1 cellular context compared by ENCODE assay signal in genomic region chr14:76953196-76953945, GRCh38.
A peak's percentile ranks its signal among the peaks of the same experiment; 100 is the strongest.
TF ChIP-seq lines count a peak whose summit lies in the region.

No MANE protein-coding gene starts in this region.

TF ChIP-seq in HepG2, 621 proteins besides CTCF, POLR2A, EP300 and RAD21 (continued from another document and continues in another):
- TF ChIP-seq ZNF800 (CRISPR knock-in tag; IDR thresholded peaks at IDR 0.05) (no peak), SETDB1 (CRISPR knock-in tag; IDR thresholded peaks at IDR 0.05; ENCODE audit: borderline replicate concordance) (no peak), MED13 (CRISPR knock-in tag; IDR thresholded peaks at IDR 0.05) (no peak), ZNF891 (CRISPR knock-in tag; IDR thresholded peaks at IDR 0.05) (0 out of 2 replicates have a peak, but pooled peaks have one; percentile 37), IRF2 (CRISPR knock-in tag; IDR thresholded peaks at IDR 0.05) (peak; percentile 100), ATF7 (IDR thresholded peaks at IDR 0.05) (no peak), ATF7 (CRISPR knock-in tag; IDR thresholded peaks at IDR 0.05) (no peak), TFDP1 (CRISPR knock-in tag; IDR thresholded peaks at IDR 0.05; ENCODE audit: borderline replicate concordance) (peak; percentile 36; the same call in 1 of the 2 replicates), TFAP4 (IDR thresholded peaks at IDR 0.05; ENCODE audit: borderline replicate concordance, low read depth) (no peak), PATZ1 (CRISPR knock-in tag; IDR thresholded peaks at IDR 0.05) (no peak; the same call in 1 of the 2 replicates), NBN (conservative IDR thresholded peaks at IDR 0.05) (no peak), GZF1 (CRISPR knock-in tag; IDR thresholded peaks at IDR 0.05) (no peak), SIX4 (CRISPR knock-in tag; IDR thresholded peaks at IDR 0.05) (no peak), BCL6 (CRISPR knock-in tag; IDR thresholded peaks at IDR 0.05) (0 out of 2 replicates have a peak, but pooled peaks have one; percentile 27), NFYC (CRISPR knock-in tag; IDR thresholded peaks at IDR 0.05) (no peak), ZNF691 (CRISPR knock-in tag; IDR thresholded peaks at IDR 0.05; ENCODE audit: borderline replicate concordance, low read depth) (no peak), NCOA5 (CRISPR knock-in tag; IDR thresholded peaks at IDR 0.05) (no peak), ZNF709 (CRISPR knock-in tag; IDR thresholded peaks at IDR 0.05) (no peak), RBFOX2 (IDR thresholded peaks at IDR 0.05; ENCODE audit: low read depth, low read length) (peak; percentile 53; the same call in 1 of the 2 replicates), ZBTB7B (CRISPR knock-in tag; IDR thresholded peaks at IDR 0.05) (no peak), GATA4 (IDR thresholded peaks at IDR 0.05; ENCODE audit: borderline replicate concordance, low read depth) (no peak), RNF219 (CRISPR knock-in tag; IDR thresholded peaks at IDR 0.05) (no peak), DR1 (CRISPR knock-in tag; IDR thresholded peaks at IDR 0.05) (no peak), HDAC2 (CRISPR knock-in tag; IDR thresholded peaks at IDR 0.05) (no peak), BCL3 (CRISPR knock-in tag; IDR thresholded peaks at IDR 0.05) (no peak), SP5 (CRISPR knock-in tag; IDR thresholded peaks at IDR 0.05; ENCODE audit: borderline replicate concordance, low read depth) (peak; percentile 44; the same call in 1 of the 2 replicates), SNRNP70 (IDR thresholded peaks at IDR 0.05; ENCODE audit: low read depth, low read length) (no peak), ZNF768 (CRISPR knock-in tag; IDR thresholded peaks at IDR 0.05) (no peak; the same call in 1 of the 2 replicates), FOSL1 (CRISPR knock-in tag; IDR thresholded peaks at IDR 0.05; ENCODE audit: borderline replicate concordance) (no peak)
- TF ChIP-seq, protein P1, sequence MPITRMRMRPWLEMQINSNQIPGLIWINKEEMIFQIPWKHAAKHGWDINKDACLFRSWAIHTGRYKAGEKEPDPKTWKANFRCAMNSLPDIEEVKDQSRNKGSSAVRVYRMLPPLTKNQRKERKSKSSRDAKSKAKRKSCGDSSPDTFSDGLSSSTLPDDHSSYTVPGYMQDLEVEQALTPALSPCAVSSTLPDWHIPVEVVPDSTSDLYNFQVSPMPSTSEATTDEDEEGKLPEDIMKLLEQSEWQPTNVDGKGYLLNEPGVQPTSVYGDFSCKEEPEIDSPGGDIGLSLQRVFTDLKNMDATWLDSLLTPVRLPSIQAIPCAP (CRISPR knock-in tag; IDR thresholded peaks at IDR 0.05; ENCODE audit: low read depth), result peak; percentile 100
- TF ChIP-seq, protein P2, sequence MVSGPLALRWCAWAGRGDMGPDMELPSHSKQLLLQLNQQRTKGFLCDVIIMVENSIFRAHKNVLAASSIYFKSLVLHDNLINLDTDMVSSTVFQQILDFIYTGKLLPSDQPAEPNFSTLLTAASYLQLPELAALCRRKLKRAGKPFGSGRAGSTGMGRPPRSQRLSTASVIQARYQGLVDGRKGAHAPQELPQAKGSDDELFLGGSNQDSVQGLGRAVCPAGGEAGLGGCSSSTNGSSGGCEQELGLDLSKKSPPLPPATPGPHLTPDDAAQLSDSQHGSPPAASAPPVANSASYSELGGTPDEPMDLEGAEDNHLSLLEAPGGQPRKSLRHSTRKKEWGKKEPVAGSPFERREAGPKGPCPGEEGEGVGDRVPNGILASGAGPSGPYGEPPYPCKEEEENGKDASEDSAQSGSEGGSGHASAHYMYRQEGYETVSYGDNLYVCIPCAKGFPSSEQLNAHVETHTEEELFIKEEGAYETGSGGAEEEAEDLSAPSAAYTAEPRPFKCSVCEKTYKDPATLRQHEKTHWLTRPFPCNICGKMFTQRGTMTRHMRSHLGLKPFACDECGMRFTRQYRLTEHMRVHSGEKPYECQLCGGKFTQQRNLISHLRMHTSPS (CRISPR knock-in tag; IDR thresholded peaks at IDR 0.05; ENCODE audit: low read depth), result peak; percentile 43; the same call in 1 of the 2 replicates
- TF ChIP-seq, protein P3, sequence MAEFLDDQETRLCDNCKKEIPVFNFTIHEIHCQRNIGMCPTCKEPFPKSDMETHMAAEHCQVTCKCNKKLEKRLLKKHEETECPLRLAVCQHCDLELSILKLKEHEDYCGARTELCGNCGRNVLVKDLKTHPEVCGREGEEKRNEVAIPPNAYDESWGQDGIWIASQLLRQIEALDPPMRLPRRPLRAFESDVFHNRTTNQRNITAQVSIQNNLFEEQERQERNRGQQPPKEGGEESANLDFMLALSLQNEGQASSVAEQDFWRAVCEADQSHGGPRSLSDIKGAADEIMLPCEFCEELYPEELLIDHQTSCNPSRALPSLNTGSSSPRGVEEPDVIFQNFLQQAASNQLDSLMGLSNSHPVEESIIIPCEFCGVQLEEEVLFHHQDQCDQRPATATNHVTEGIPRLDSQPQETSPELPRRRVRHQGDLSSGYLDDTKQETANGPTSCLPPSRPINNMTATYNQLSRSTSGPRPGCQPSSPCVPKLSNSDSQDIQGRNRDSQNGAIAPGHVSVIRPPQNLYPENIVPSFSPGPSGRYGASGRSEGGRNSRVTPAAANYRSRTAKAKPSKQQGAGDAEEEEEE (CRISPR knock-in tag; IDR thresholded peaks at IDR 0.05; ENCODE audit: borderline replicate concordance), result no peak
- TF ChIP-seq, protein P4, sequence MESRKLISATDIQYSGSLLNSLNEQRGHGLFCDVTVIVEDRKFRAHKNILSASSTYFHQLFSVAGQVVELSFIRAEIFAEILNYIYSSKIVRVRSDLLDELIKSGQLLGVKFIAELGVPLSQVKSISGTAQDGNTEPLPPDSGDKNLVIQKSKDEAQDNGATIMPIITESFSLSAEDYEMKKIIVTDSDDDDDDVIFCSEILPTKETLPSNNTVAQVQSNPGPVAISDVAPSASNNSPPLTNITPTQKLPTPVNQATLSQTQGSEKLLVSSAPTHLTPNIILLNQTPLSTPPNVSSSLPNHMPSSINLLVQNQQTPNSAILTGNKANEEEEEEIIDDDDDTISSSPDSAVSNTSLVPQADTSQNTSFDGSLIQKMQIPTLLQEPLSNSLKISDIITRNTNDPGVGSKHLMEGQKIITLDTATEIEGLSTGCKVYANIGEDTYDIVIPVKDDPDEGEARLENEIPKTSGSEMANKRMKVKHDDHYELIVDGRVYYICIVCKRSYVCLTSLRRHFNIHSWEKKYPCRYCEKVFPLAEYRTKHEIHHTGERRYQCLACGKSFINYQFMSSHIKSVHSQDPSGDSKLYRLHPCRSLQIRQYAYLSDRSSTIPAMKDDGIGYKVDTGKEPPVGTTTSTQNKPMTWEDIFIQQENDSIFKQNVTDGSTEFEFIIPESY (CRISPR knock-in tag; IDR thresholded peaks at IDR 0.05), result peak; percentile 32; the same call in 1 of the 2 replicates
- TF ChIP-seq, protein P5, sequence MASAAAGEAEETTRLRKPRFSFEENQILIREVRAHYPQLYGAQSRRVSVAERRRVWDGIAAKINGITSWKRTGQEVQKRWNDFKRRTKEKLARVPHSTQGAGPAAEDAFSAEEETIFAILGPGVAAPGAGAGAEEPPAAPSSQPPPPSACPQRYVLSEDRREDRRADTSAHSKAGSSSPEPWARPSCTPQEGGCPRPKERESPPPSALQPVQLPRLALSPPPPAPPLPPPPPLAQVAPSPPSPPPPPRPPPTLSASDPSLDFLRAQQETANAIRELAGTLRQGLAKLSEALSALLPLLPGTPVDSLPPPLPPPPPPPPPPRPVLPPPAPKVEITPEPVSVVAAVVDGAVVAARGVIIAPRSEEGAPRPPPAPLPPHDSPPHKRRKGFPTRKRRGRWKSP (CRISPR knock-in tag; IDR thresholded peaks at IDR 0.05), result no peak
